In the genomic region with DNA sequence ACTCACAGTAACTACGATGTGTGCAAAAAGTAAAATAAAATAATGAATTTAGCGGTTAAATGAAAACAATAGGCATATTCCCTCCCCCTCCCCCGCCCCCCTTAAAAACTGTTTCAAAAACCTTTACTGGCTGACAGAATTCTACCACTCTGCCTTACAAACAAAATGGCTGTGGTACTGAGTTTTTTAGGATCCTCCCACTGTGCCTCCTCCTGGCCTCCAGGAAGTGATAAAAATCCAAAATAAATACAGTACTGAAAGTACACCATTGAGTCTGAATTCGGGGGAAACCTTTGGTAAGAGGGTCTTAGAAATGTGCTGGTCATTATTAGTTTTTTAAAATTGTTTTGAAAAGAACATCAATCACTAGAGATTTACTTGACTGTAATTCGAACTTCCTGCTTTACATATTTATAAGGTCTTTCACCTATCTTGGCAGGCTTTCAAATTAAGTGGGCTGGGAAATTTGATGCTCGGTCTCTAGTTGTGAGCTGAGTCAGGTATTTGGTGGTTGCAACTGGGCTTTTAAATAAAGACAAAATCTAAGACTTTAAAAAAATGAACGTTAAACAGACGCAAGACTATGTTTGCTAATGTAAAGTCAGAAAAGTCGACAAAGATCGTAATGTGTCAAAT, we compare ENCODE assay signal across 8 cellular contexts. TPM values are rescaled to one million over a fixed set of nuclear protein-coding genes. Genes with fewer than 3 reads are reported as not detected.
DNase-seq lines count a peak whose midpoint lies in the region; ATAC-seq, FAIRE-seq and TF ChIP-seq lines count a peak whose summit lies in the region.

No MANE protein-coding gene starts in this region.

- no peak for TF ChIP-seq CTCF in Loucy (conservative IDR thresholded peaks at IDR 0.05; ENCODE audit: low read length)

- H3K4me1 ChIP-seq in Loucy (ENCODE audit: insufficient read depth, low read length, poor library complexity, severe bottlenecking) (peaks cover 43% of the 10 kb centered on the region), mesodermal cell (ENCODE audit: control insufficient read depth, insufficient read depth, low read length, poor library complexity, severe bottlenecking) (no peaks in the 10 kb centered on the region)

- H3F3A ChIP-seq in Loucy (ENCODE audit: low read depth), result peaks cover 9% of the 10 kb centered on the region; the same call in 1 of the 2 replicates

- WGBS in mesodermal cell (ENCODE audit: insufficient coverage in 2 of 2), 2 experiments, result 0% methylated on average over 3 of the region's 10 CpGs; no CpG with 5 or more reads in 1 of the 2 experiments

- peak overlapping the region; percentile 98 for H3K9ac ChIP-seq in Loucy (ENCODE audit: low read depth, low read length, poor library complexity, severe bottlenecking)

- ATAC-seq in GM21360 (IDR thresholded peaks at IDR 0.05; ENCODE audit: unreplicated experiment), result no peak

- FAIRE-seq in endometrium (lab: Jason Lieb, UNC), result peak; percentile 66

- peak overlapping the region; percentile 81 for H3K27ac ChIP-seq in mesodermal cell (ENCODE audit: low read depth, low read length, severe bottlenecking)

- peak in 4 of 6 experiments; percentile 18 to 67 (median 57) for DNase-seq in stimulated activated naive CD4-positive, alpha-beta T cell (lab: John Stamatoyannopoulos, UW)
- DNase-seq in stimulated activated naive CD4-positive, alpha-beta T cell treated with Interleukin-2 at 50 U/mL for 16 hours (lab: John Stamatoyannopoulos, UW), result no peak
- DNase-seq in SHP77 (lab: John Stamatoyannopoulos, UW), result peak; percentile 22 to 39
- no peak for DNase-seq in activated T-cell treated with anti-CD3 and anti-CD28 coated beads, Interleukin-2, amount 50 U/mL, for 48 hours

- H4K20me1 ChIP-seq in Loucy (ENCODE audit: insufficient read depth, low read length, poor library complexity, severe bottlenecking), result peaks cover 30% of the 10 kb centered on the region

- peaks cover 41% of the 10 kb centered on the region for H3K79me2 ChIP-seq in Loucy (ENCODE audit: insufficient read depth, low read length)

- peak overlapping the region; percentile 96 for H3K4me2 ChIP-seq in Loucy (ENCODE audit: low read depth, low read length, poor library complexity, severe bottlenecking)

- H3K36me3 ChIP-seq in Loucy (ENCODE audit: insufficient read depth, low read length) (no peaks in the 10 kb centered on the region), mesodermal cell (ENCODE audit: control insufficient read depth, insufficient read depth, low read length) (peaks cover 1% of the 10 kb centered on the region)

- H3K9me2 ChIP-seq in Loucy (replicated peaks; ENCODE audit: low read depth, low read length), result no peaks in the 10 kb centered on the region

- H3K4me3 ChIP-seq in Loucy (ENCODE audit: low read length, poor library complexity, severe bottlenecking), result peak overlapping the region; percentile 89
- H3K4me3 ChIP-seq in mesodermal cell (ENCODE audit: extremely low read depth, insufficient read depth, low read length, poor library complexity, severe bottlenecking), result peak overlapping the region; percentile 61

- peak overlapping the region; percentile 82 for H2AFZ ChIP-seq in Loucy (ENCODE audit: low read length)

- H3K9me3 ChIP-seq in Loucy (ENCODE audit: insufficient read depth, low read depth, low read length), result no peaks in the 10 kb centered on the region
- H3K9me3 ChIP-seq in mesodermal cell (ENCODE audit: control insufficient read depth, low read length), result no peaks in the 10 kb centered on the region

- H3K27me3 ChIP-seq in Loucy (ENCODE audit: insufficient read depth, low read length, poor library complexity, severe bottlenecking), result no peaks in the 10 kb centered on the region

RNA-seq across cellular contexts. Expression of gene EPC1, which starts 32.5 kb away (rescaled TPM):
- polyA plus RNA-seq in mesodermal cell (2013, experiment 1 of 2), result 24.8 TPM
- polyA plus RNA-seq in mesodermal cell (2013, experiment 2 of 2), result 24.5 TPM

Comparison
In these comparisons a context has a peak if more than half of its experiments do, and no peak if none do; other contexts are left out.
1. DNase-seq: peak in stimulated activated naive CD4-positive, alpha-beta T cell (4 of 6) and SHP77 (2 of 2); none in stimulated activated naive CD4-positive, alpha-beta T cell treated with Interleukin-2 at 50 U/mL for 16 hours (single experiment) and activated T-cell treated with anti-CD3 and anti-CD28 coated beads, Interleukin-2, amount 50 U/mL, for 48 hours (0 of 2).